Comparison of ENCODE assay signal across 1 cellular context in the genomic region with DNA sequence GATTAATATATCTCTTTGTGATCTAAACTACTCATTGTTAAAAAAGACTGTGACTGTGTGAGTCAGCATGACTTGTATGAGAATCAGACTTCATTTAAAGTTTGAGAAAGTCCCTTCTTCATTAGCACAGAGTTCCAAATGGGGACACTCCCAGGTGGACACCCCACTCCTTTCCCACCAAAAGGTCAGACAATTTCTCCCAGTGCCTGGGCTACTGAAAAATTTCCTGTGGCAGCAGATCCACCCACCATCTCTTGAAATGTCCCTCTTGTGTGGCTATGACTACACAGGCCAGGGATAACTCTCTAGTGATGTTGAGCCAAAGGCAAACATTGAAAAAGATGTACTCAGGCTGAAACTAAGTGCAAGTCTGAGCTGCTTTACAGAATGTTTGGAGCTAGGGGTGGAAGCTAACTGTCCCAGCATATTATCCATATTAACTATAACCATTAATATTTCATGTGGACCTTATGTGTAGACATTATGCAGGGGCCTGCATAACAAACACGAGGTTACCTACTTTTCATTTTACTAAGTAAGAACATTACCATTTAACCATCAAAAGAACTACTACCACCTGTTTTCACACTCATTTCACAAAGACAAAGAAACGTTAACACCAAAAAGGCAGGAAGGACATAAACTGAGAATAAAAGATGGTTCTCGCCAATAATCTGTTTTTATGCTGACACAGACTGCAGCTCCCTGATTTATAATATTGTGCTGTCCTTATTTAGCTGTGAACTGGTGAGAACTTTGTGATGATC.
TF ChIP-seq lines count a peak whose summit lies in the region.

No MANE protein-coding gene starts in this region.

TF ChIP-seq in HepG2, 621 proteins besides CTCF, POLR2A, EP300 and RAD21:
- no peak for TF ChIP-seq TCF7 (IDR thresholded peaks at IDR 0.05; ENCODE audit: low read depth)
- TF ChIP-seq SUZ12 (IDR thresholded peaks at IDR 0.05; ENCODE audit: low read depth, low read length): no peak
- no peak for TF ChIP-seq ZKSCAN1 (IDR thresholded peaks at IDR 0.05; ENCODE audit: low read length)
- TF ChIP-seq ARHGAP35 (CRISPR knock-in tag; IDR thresholded peaks at IDR 0.05; ENCODE audit: borderline replicate concordance): no peak
- no peak for TF ChIP-seq ZNF841 (CRISPR knock-in tag; IDR thresholded peaks at IDR 0.05; ENCODE audit: borderline replicate concordance)
- no peak for TF ChIP-seq NR2F1 (CRISPR knock-in tag; IDR thresholded peaks at IDR 0.05)
- no peak for TF ChIP-seq RFX1 (IDR thresholded peaks at IDR 0.05)
- no peak for TF ChIP-seq GZF1 (CRISPR knock-in tag; IDR thresholded peaks at IDR 0.05)
- TF ChIP-seq ZNF781 (CRISPR knock-in tag; IDR thresholded peaks at IDR 0.05; ENCODE audit: borderline replicate concordance, not compliant biosample characterization): no peak
- TF ChIP-seq ZNF30 (CRISPR knock-in tag; IDR thresholded peaks at IDR 0.05): no peak
- TF ChIP-seq, protein P1, sequence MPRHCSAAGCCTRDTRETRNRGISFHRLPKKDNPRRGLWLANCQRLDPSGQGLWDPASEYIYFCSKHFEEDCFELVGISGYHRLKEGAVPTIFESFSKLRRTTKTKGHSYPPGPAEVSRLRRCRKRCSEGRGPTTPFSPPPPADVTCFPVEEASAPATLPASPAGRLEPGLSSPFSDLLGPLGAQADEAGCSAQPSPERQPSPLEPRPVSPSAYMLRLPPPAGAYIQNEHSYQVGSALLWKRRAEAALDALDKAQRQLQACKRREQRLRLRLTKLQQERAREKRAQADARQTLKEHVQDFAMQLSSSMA (CRISPR knock-in tag; IDR thresholded peaks at IDR 0.05): no peak
- no peak for TF ChIP-seq ZNF510 (CRISPR knock-in tag; IDR thresholded peaks at IDR 0.05; ENCODE audit: low read depth)
